8 cellular contexts compared by ENCODE assay signal in genomic region chr4:26860157-26860921, GRCh38.
DNase-seq lines count a peak whose midpoint lies in the region; ATAC-seq and TF ChIP-seq lines count a peak whose summit lies in the region.

Gene STIM2 (plus strand): TSS chr4:26860841.

- DNase-seq in AG10803 (ENCODE audit: low read depth) (peak; percentile 93), NCI-H345 treated with DMSO at 0.1 percent for 48 hours (lab: John Stamatoyannopoulos, UW; ENCODE audit: unreplicated experiment) (peak; percentile 73), inferior parietal cortex (ENCODE audit: extremely low spot score) (peak; percentile 99)
- peak; percentile 93 to 96 (median 94) for DNase-seq in activated CD4-positive, CD25-positive, alpha-beta regulatory T cell (lab: John Stamatoyannopoulos, UW)
- peak; percentile 99 for DNase-seq in central memory CD4-positive, alpha-beta T cell
- DNase-seq in stimulated activated CD4-positive, alpha-beta T cell treated with anti-CD3 and anti-CD28 coated beads, Interleukin-12 subunit alpha, Interleukin-12 subunit beta, amount 100 ng/mL, for 24 hours (ENCODE audit: low read depth in 2 of 2), result peak; percentile 94 to 98

- peak; percentile 38 for TF ChIP-seq CTCF in AG10803 (conservative IDR thresholded peaks at IDR 0.05; ENCODE audit: low read length)

- peak; percentile 61 for ATAC-seq in GM19023 (IDR thresholded peaks at IDR 0.05; ENCODE audit: unreplicated experiment)
- ATAC-seq in HG03280 (IDR thresholded peaks at IDR 0.05; ENCODE audit: unreplicated experiment), result peak; percentile 60

- H3K4me3 ChIP-seq in AG10803 (ENCODE audit: low read length), result peak within 1 kb of the TSS; percentile 91

Comparison
In these comparisons a context has a peak if more than half of its experiments do, and no peak if none do; other contexts are left out.
1. Peak in every context shown above with its lines: DNase-seq, ATAC-seq and H3K4me3 ChIP-seq.